In genomic region chr20:9397928-9398327, GRCh38 we compare ENCODE assay signal across 10 cellular contexts.
A peak's percentile ranks its signal among the peaks of the same experiment; 100 is the strongest.
DNase-seq lines count a peak whose midpoint lies in the region; ATAC-seq lines count a peak whose summit lies in the region.
"Had no signal": no experiment of that assay in that cellular context is flagged by ENCODE, and none has a peak within 500 bp of the region (broad histone marks: within the 10 kb centered on the region; RNA-seq: fewer than 3 reads in every experiment).

No MANE protein-coding gene starts in this region.

- H3K36me3 Mint-ChIP-seq in activated naive CD8-positive, alpha-beta T cell treated with anti-CD3 and anti-CD28 coated beads, Interleukin-2, amount 50 U/mL, for 24 hours (ENCODE audit: low read depth): no peaks in the 10 kb centered on the region

- no peak overlapping the region for H3K4me3 Mint-ChIP-seq in activated naive CD8-positive, alpha-beta T cell treated with anti-CD3 and anti-CD28 coated beads, Interleukin-2, amount 50 U/mL, for 24 hours

- no peaks in the 10 kb centered on the region for H3K4me1 Mint-ChIP-seq in activated naive CD8-positive, alpha-beta T cell treated with anti-CD3 and anti-CD28 coated beads, Interleukin-2, amount 50 U/mL, for 24 hours

- no peaks in the 10 kb centered on the region for H3K9me3 Mint-ChIP-seq in activated naive CD8-positive, alpha-beta T cell treated with anti-CD3 and anti-CD28 coated beads, Interleukin-2, amount 50 U/mL, for 24 hours
- H3K9me3 Mint-ChIP-seq: activated T-helper 2 cell treated with anti-CD3 and anti-CD28 coated beads, Interferon-gamma antibody, Interleukin-2, Interleukin-4, amounts not matched to agents 10 μg/mL and 5 μg/mL and 100 μg/mL, durations not matched to agents 14 hours and 24 hours and 36 hours had no signal

- H3K4me3 ChIP-seq in BLaER1 treated with 17β-estradiol and CSF1 and Interleukin-3, amounts not matched to agents 10 nM and 100 nM: no peak overlapping the region

- H4K20me1 ChIP-seq in BLaER1 treated with 17β-estradiol and CSF1 and Interleukin-3, amounts not matched to agents 10 nM and 100 nM: no peaks in the 10 kb centered on the region

- H3K9me3 ChIP-seq in BLaER1 treated with 17β-estradiol and CSF1 and Interleukin-3, amounts not matched to agents 10 nM and 100 nM (replicated peaks in 1 of 11): no peaks in the 10 kb centered on the region

- DNase-seq in UCSD-AML1 (lab: John Stamatoyannopoulos, UW; ENCODE audit: unreplicated experiment): peak; percentile 14
- no peak for DNase-seq in HPDE6-E6E7 (ENCODE audit: extremely low spot score)
- no peak for DNase-seq in T-helper 9 cell
- DNase-seq in activated naive CD8-positive, alpha-beta T cell treated with anti-CD3 and anti-CD28 coated beads, Interleukin-2, amount 50 U/mL, for 24 hours: no peak
- DNase-seq in activated CD4-positive, CD25-positive, alpha-beta regulatory T cell (lab: John Stamatoyannopoulos, UW): no peak

- no peaks in the 10 kb centered on the region for H3K27me3 Mint-ChIP-seq in activated naive CD8-positive, alpha-beta T cell treated with anti-CD3 and anti-CD28 coated beads, Interleukin-2, amount 50 U/mL, for 24 hours

- ATAC-seq in GM19467 (IDR thresholded peaks at IDR 0.05; ENCODE audit: unreplicated experiment) (peak; percentile 90), HG03108 (IDR thresholded peaks at IDR 0.05; ENCODE audit: unreplicated experiment) (peak; percentile 86)
- ATAC-seq in activated naive CD8-positive, alpha-beta T cell treated with anti-CD3 and anti-CD28 coated beads, Interleukin-2, amount 50 U/mL, for 24 hours: no peak
- ATAC-seq: Panc1 had no signal

- H3K4me1 ChIP-seq in BLaER1 treated with 17β-estradiol and CSF1 and Interleukin-3, amounts not matched to agents 10 nM and 100 nM: peaks cover 10 to 27% (median 19%) of the 10 kb centered on the region in 10 experiments

- H3K27me3 ChIP-seq in BLaER1 treated with 17β-estradiol and CSF1 and Interleukin-3, amounts not matched to agents 10 nM and 100 nM: no peaks in the 10 kb centered on the region

- no peaks in the 10 kb centered on the region for H3K36me3 ChIP-seq in BLaER1 treated with 17β-estradiol and CSF1 and Interleukin-3, amounts not matched to agents 10 nM and 100 nM

- H3K9ac ChIP-seq in BLaER1 treated with 17β-estradiol and CSF1 and Interleukin-3, amounts not matched to agents 10 nM and 100 nM: peak overlapping the region in 4 of 11 experiments; percentile 18 to 40 (median 30); a peak in 5 of 22 replicates

- H3K27ac ChIP-seq in BLaER1 treated with 17β-estradiol and CSF1 and Interleukin-3, amounts not matched to agents 10 nM and 100 nM: peak overlapping the region; percentile 18 to 76 (median 67); a peak in 19 of 22 replicates

- no peak overlapping the region for H3K27ac Mint-ChIP-seq in activated naive CD8-positive, alpha-beta T cell treated with anti-CD3 and anti-CD28 coated beads, Interleukin-2, amount 50 U/mL, for 24 hours
- H3K27ac Mint-ChIP-seq: activated T-helper 2 cell treated with anti-CD3 and anti-CD28 coated beads, Interferon-gamma antibody, Interleukin-2, Interleukin-4, amounts not matched to agents 10 μg/mL and 5 μg/mL and 100 μg/mL, durations not matched to agents 14 hours and 24 hours and 36 hours had no signal

- peak overlapping the region; percentile 53 to 71 (median 63) for H3K4me2 ChIP-seq in BLaER1 treated with 17β-estradiol and CSF1 and Interleukin-3, amounts not matched to agents 10 nM and 100 nM
